Comparison of ENCODE assay signal across 11 cellular contexts in genomic region chr22:40046126-40046525, GRCh38. TPM values are rescaled to one million over a fixed set of nuclear protein-coding genes. Genes with fewer than 3 reads are reported as not detected.
DNase-seq lines count a peak whose midpoint lies in the region; ATAC-seq and TF ChIP-seq lines count a peak whose summit lies in the region.
"Had no signal": no experiment of that assay in that cellular context is flagged by ENCODE, and none has a peak within 500 bp of the region (broad histone marks: within the 10 kb centered on the region; RNA-seq: fewer than 3 reads in every experiment).

No MANE protein-coding gene starts in this region.

- peak overlapping the region; percentile 71 for H3K27ac Mint-ChIP-seq in T-helper 17 cell
- H3K27ac Mint-ChIP-seq in endothelial cell (ENCODE audit: unreplicated experiment): peak overlapping the region; percentile 67

- peak overlapping the region; percentile 93 for H3K4me2 ChIP-seq in HCT116 (ENCODE audit: low read length)

- H3K9me2 ChIP-seq in HCT116 (ENCODE audit: insufficient read depth): no peaks in the 10 kb centered on the region

- H3K9me3 Mint-ChIP-seq in endothelial cell (ENCODE audit: unreplicated experiment): no peaks in the 10 kb centered on the region

- TF ChIP-seq RAD21 in HCT116 (IDR thresholded peaks at IDR 0.05; ENCODE audit: low read depth): no peak

- no peaks in the 10 kb centered on the region for H4K20me1 ChIP-seq in HCT116 (ENCODE audit: insufficient read depth)

- H3K4me3 Mint-ChIP-seq in T-helper 17 cell (peak overlapping the region; percentile 88), endothelial cell (ENCODE audit: unreplicated experiment) (peak overlapping the region; percentile 84)

- no peaks in the 10 kb centered on the region for H3K27me3 ChIP-seq in HCT116 (ENCODE audit: insufficient read depth, low read length)
- H3K27me3 ChIP-seq in rectal smooth muscle tissue (ENCODE audit: control insufficient read depth, insufficient read depth, low read length): no peaks in the 10 kb centered on the region

- intact Hi-C loops in HCT116 (cut with micrococcal nuclease): no loop called here

- H3K27me3 Mint-ChIP-seq in T-helper 17 cell (no peaks in the 10 kb centered on the region), endothelial cell (ENCODE audit: unreplicated experiment) (peaks cover 5% of the 10 kb centered on the region)

- RAD21 ChIA-PET in HCT116 (lab: Charles Lee; ENCODE audit: low non-redundant PET in 1 of 2, low total read pairs in 2 of 2, uncharacterized antibody in 2 of 2, unreplicated experiment in 2 of 2): no interaction called here

- CTCF ChIA-PET in HCT116 (lab: Charles Lee): no interaction called here

- H3K9ac ChIP-seq in HCT116 (ENCODE audit: low read length): no peak overlapping the region; the same call in 1 of the 2 replicates
- H3K9ac ChIP-seq in rectal smooth muscle tissue (ENCODE audit: low read length): no peak overlapping the region

- POLR2A ChIA-PET in HCT116 (lab: Charles Lee): no interaction called here

- H3K27ac ChIP-seq in HCT116 (ENCODE audit: low read depth, low read length) (no peak overlapping the region), rectal smooth muscle tissue (ENCODE audit: low read depth, low read length) (no peak overlapping the region)

- TSS peak; percentile 52 for BruUV-seq in HCT116 (replicated peaks; lab: Mats Ljungman, UMichigan)

- H3K4me1 ChIP-seq in HCT116 (ENCODE audit: control insufficient read depth in 1 of 2, insufficient read depth in 2 of 2, low read length in 2 of 2): peaks cover 8 to 17% of the 10 kb centered on the region in 2 experiments
- peaks cover 10% of the 10 kb centered on the region for H3K4me1 ChIP-seq in rectal smooth muscle tissue (ENCODE audit: control insufficient read depth, insufficient read depth, low read length)

- H3K9me3 ChIP-seq in HCT116 (ENCODE audit: control insufficient read depth in 1 of 2, insufficient read depth in 1 of 2, low read depth in 1 of 2, low read length in 2 of 2) (no peaks in the 10 kb centered on the region), T-helper 17 cell (ENCODE audit: control insufficient read depth, low read length, poor library complexity, severe bottlenecking) (no peaks in the 10 kb centered on the region)

- H3K36me3 ChIP-seq in HCT116 (ENCODE audit: control insufficient read depth in 1 of 2, insufficient read depth in 2 of 2, low read length in 2 of 2) (no peaks in the 10 kb centered on the region), rectal smooth muscle tissue (ENCODE audit: control insufficient read depth, insufficient read depth, low read length) (no peaks in the 10 kb centered on the region)

- H3K4me3 ChIP-seq in HCT116 (replicated peaks in 1 of 2; ENCODE audit: low read depth in 1 of 2, low read length in 2 of 2): peak overlapping the region; percentile 69 to 75; a peak in 3 of 4 replicates
- peak overlapping the region; percentile 51 for H3K4me3 ChIP-seq in rectal smooth muscle tissue (ENCODE audit: low read length)

- H3K36me3 Mint-ChIP-seq in T-helper 17 cell (ENCODE audit: low read depth) (peaks cover 3% of the 10 kb centered on the region), endothelial cell (ENCODE audit: low read depth, unreplicated experiment) (no peaks in the 10 kb centered on the region)

- no peak for TF ChIP-seq CTCF in HCT116 (IDR thresholded peaks at IDR 0.05 in 2 of 3, conservative IDR thresholded peaks at IDR 0.05 in 1 of 3; ENCODE audit: borderline replicate concordance in 1 of 3, insufficient read depth in 1 of 3, low read depth in 2 of 3, low read length in 2 of 3)
- TF ChIP-seq CTCF in endothelial cell (IDR thresholded peaks at IDR 0.05; ENCODE audit: unreplicated experiment): no peak

- H2AFZ ChIP-seq in HCT116 (ENCODE audit: low read depth, low read length, poor library complexity, severe bottlenecking): no peak overlapping the region

- no peaks in the 10 kb centered on the region for H3K79me2 ChIP-seq in HCT116 (ENCODE audit: insufficient read depth, low read length)

- ATAC-seq in HCT116: no peak
- no peak for ATAC-seq in T-helper 17 cell
- ATAC-seq: activated CD4-positive, CD25-positive, alpha-beta regulatory T cell treated with anti-CD3 and anti-CD28 coated beads, Interleukin-2, amount 50 U/mL, for 24 hours had no signal

- H3K4me1 Mint-ChIP-seq in T-helper 17 cell (peaks cover 42% of the 10 kb centered on the region), endothelial cell (ENCODE audit: unreplicated experiment) (peaks cover 23% of the 10 kb centered on the region)

- TF ChIP-seq POLR2A in HCT116 (IDR thresholded peaks at IDR 0.05; ENCODE audit: borderline replicate concordance, extremely low read depth, insufficient read depth, insufficient read length): no peak

- DNase-seq in HCT116 (ENCODE audit: low read depth, low spot score): no peak
- no peak for DNase-seq in T-helper 17 cell
- no peak for DNase-seq in endothelial cell (ENCODE audit: low spot score)
- no peak for DNase-seq in mesenteric fat pad (ENCODE audit: low spot score)
- no peak for DNase-seq in DMS153 (lab: John Stamatoyannopoulos, UW)
- no peak for DNase-seq in cortex of kidney (lab: John Stamatoyannopoulos, UW)
- DNase-seq in NCI-H748 treated with DMSO at 0.1 percent for 48 hours (lab: John Stamatoyannopoulos, UW): no peak
- DNase-seq: MV-4-11 had no signal

TF ChIP-seq in HCT116, 20 proteins besides CTCF, POLR2A, EP300 and RAD21:
- no peak for TF ChIP-seq JUND (IDR thresholded peaks at IDR 0.05)
- no peak for TF ChIP-seq EZH2 (IDR thresholded peaks at IDR 0.05)

RNA-seq across cellular contexts. Expression of gene FAM83F, which starts 51.4 kb away (rescaled TPM):
- total RNA-seq in HCT116 (2021; ENCODE audit: unreplicated experiment) (24.5 TPM), T-helper 17 cell (1 to 10 TPM; 1.6 to 2.1 TPM), endothelial cell (ENCODE audit: unreplicated experiment) (3.5 TPM), mesenteric fat pad (0.87 TPM)
- 10.8 and 12.4 TPM in 2 replicates for polyA plus RNA-seq in HCT116 (2012)
- total RNA-seq: pulmonary artery endothelial cell had no signal
